In genomic region chr22:43996170-43996980, GRCh38 we compare ENCODE assay signal across 8 cellular contexts. TPM values are rescaled to one million over a fixed set of nuclear protein-coding genes. Genes with fewer than 3 reads are reported as not detected.
DNase-seq lines count a peak whose midpoint lies in the region; ATAC-seq and TF ChIP-seq lines count a peak whose summit lies in the region.

No MANE protein-coding gene starts in this region.

- H3K27ac Mint-ChIP-seq in CD4-positive, CD25-positive, alpha-beta regulatory T cell, result peak overlapping the region; percentile 89 to 95 (median 93)

- peak overlapping the region; percentile 73 for H3K27ac ChIP-seq in CD4-positive, CD25-positive, alpha-beta regulatory T cell (ENCODE audit: insufficient read depth, low read length, poor library complexity, severe bottlenecking)
- no peak overlapping the region for H3K27ac ChIP-seq in mammary epithelial cell (ENCODE audit: insufficient read depth, low read depth, low read length)

- peaks cover 18% of the 10 kb centered on the region for H3K4me1 ChIP-seq in CD4-positive, CD25-positive, alpha-beta regulatory T cell (ENCODE audit: control insufficient read depth, insufficient read depth, low read length, poor library complexity, severe bottlenecking)
- no peaks in the 10 kb centered on the region for H3K4me1 ChIP-seq in mammary epithelial cell (ENCODE audit: insufficient read depth, low read length)

- H3K79me2 ChIP-seq in mammary epithelial cell (ENCODE audit: insufficient read depth, low read length), result no peaks in the 10 kb centered on the region

- no peak for TF ChIP-seq CTCF in mammary epithelial cell (conservative IDR thresholded peaks at IDR 0.05 in 1 of 2, IDR thresholded peaks at IDR 0.05 in 1 of 2; ENCODE audit: extremely low read depth in 1 of 2, insufficient read depth in 1 of 2, low read depth in 1 of 2, low read length in 2 of 2)

- peak overlapping the region; percentile 79 for H3K4me3 ChIP-seq in CD4-positive, CD25-positive, alpha-beta regulatory T cell (ENCODE audit: low read depth, low read length)
- no peak overlapping the region for H3K4me3 ChIP-seq in mammary epithelial cell (replicated peaks in 1 of 3; ENCODE audit: insufficient read depth in 1 of 3, low read depth in 2 of 3, low read length in 3 of 3)

- ATAC-seq in CD4-positive, CD25-positive, alpha-beta regulatory T cell (ENCODE audit: low read depth in 2 of 2), result peak; percentile 73 to 80
- peak; percentile 67 for ATAC-seq in HG03432 (IDR thresholded peaks at IDR 0.05; ENCODE audit: unreplicated experiment)
- ATAC-seq in left lobe of liver, result peak; percentile 29

- peaks cover 32% of the 10 kb centered on the region for H3K36me3 Mint-ChIP-seq in CD4-positive, CD25-positive, alpha-beta regulatory T cell

- H3K27me3 Mint-ChIP-seq in CD4-positive, CD25-positive, alpha-beta regulatory T cell, result no peaks in the 10 kb centered on the region

- dilution Hi-C loops in mammary epithelial cell (cut with HindIII; ENCODE audit: low sequenced_read_pairs), result no loop called here

- H3K9ac ChIP-seq in mammary epithelial cell (ENCODE audit: insufficient read depth, low read length), result no peak overlapping the region

- H2AFZ ChIP-seq in mammary epithelial cell (ENCODE audit: low read depth, low read length), result no peak overlapping the region

- DNase-seq in CD4-positive, CD25-positive, alpha-beta regulatory T cell, result peak; percentile 47 to 84 (median 66)
- DNase-seq in activated T-helper 1 cell treated with Interleukin-2 at 50 U/mL for 16 hours (ENCODE audit: low read depth) (peak; percentile 61), left lobe of liver (ENCODE audit: low spot score) (no peak), RKO (ENCODE audit: low spot score) (no peak), mammary epithelial cell (no peak), AML-193 (lab: John Stamatoyannopoulos, UW) (no peak)
- DNase-seq in stimulated activated CD8-positive, alpha-beta memory T cell treated with anti-CD3 and anti-CD28 coated beads, Interleukin-4, amount 100 ng/mL, for 1 hour (ENCODE audit: low read depth in 2 of 2, low spot score in 1 of 2), result peak; percentile 17 to 46

- in situ Hi-C loops in mammary epithelial cell (cut with MboI; ENCODE audit: low sequenced_read_pairs in 2 of 2), result loop anchor here (10.0 kb wide), 2 partner anchors 88 to 628 kb away; no protein-coding TSS in a partner anchor

- H3K9me3 ChIP-seq in CD4-positive, CD25-positive, alpha-beta regulatory T cell (ENCODE audit: control insufficient read depth in 2 of 2, low read length in 2 of 2), result no peaks in the 10 kb centered on the region
- H3K9me3 ChIP-seq in mammary epithelial cell (replicated peaks; ENCODE audit: insufficient read depth, low read length), result no peaks in the 10 kb centered on the region

- peaks cover 27% of the 10 kb centered on the region for H3K36me3 ChIP-seq in CD4-positive, CD25-positive, alpha-beta regulatory T cell (ENCODE audit: control insufficient read depth, insufficient read depth, low read length)
- peaks cover 15% of the 10 kb centered on the region for H3K36me3 ChIP-seq in mammary epithelial cell (ENCODE audit: insufficient read depth, low read length)

- intact Hi-C loops in mammary epithelial cell (cut with micrococcal nuclease), result no loop called here

- BruUV-seq in mammary epithelial cell (replicated peaks; lab: Mats Ljungman, UMichigan), result no TSS peak

- CTCF ChIA-PET in mammary epithelial cell (lab: Charles Lee; ENCODE audit: low non-redundant PET), result no interaction called here

- no peak overlapping the region for H3K4me2 ChIP-seq in mammary epithelial cell (ENCODE audit: insufficient read depth, low read depth, low read length)

- H4K20me1 ChIP-seq in mammary epithelial cell (ENCODE audit: insufficient read depth, low read length), result no peaks in the 10 kb centered on the region

- peaks cover 10 to 36% (median 21%) of the 10 kb centered on the region in 4 donors for H3K4me1 Mint-ChIP-seq in CD4-positive, CD25-positive, alpha-beta regulatory T cell

- no peaks in the 10 kb centered on the region for H3K9me3 Mint-ChIP-seq in CD4-positive, CD25-positive, alpha-beta regulatory T cell

- no peaks in the 10 kb centered on the region for H3K27me3 ChIP-seq in CD4-positive, CD25-positive, alpha-beta regulatory T cell (ENCODE audit: control insufficient read depth, insufficient read depth, low read length)
- no peaks in the 10 kb centered on the region for H3K27me3 ChIP-seq in mammary epithelial cell (ENCODE audit: insufficient read depth, low read length)

- WGBS in mammary epithelial cell (ENCODE audit: low coverage, missing lambda C conversion rate), result 97% methylated on average over 34 of the region's 45 CpGs

- peak overlapping the region; percentile 87 to 97 (median 93) for H3K4me3 Mint-ChIP-seq in CD4-positive, CD25-positive, alpha-beta regulatory T cell

RNA-seq across cellular contexts. Expression of gene PARVB, which starts 27.7 kb away (rescaled TPM):
- total RNA-seq in CD4-positive, CD25-positive, alpha-beta regulatory T cell, result 20.6 TPM
- 10 to 100 TPM in 1 of 4 donors, 1 to 10 TPM in 3; 3.7 to 13.8 (median 5.0) TPM for polyA plus RNA-seq in CD4-positive, CD25-positive, alpha-beta regulatory T cell
- 14.3 TPM for total RNA-seq in left lobe of liver
- total RNA-seq in mammary epithelial cell, result 10 to 100 TPM; 16.2 to 26.3 TPM
- 34.3 TPM for polyA plus RNA-seq in mammary epithelial cell
- polyA minus RNA-seq in mammary epithelial cell, result 57.6 TPM

RNA-seq across cellular contexts. Expression of gene SAMM50, which starts 41.1 kb away (rescaled TPM):
- total RNA-seq in CD4-positive, CD25-positive, alpha-beta regulatory T cell, result 25.1 TPM
- 10 to 100 TPM; 75.3 to 96.4 (median 76.6) TPM for polyA plus RNA-seq in CD4-positive, CD25-positive, alpha-beta regulatory T cell
- total RNA-seq in left lobe of liver, result 23.6 TPM
- total RNA-seq in mammary epithelial cell, result 10 to 100 TPM; 49.0 to 49.2 TPM
- polyA plus RNA-seq in mammary epithelial cell, result 48.5 TPM
- 66.5 TPM for polyA minus RNA-seq in mammary epithelial cell

Comparison
In these comparisons a context has a peak if more than half of its experiments do, and no peak if none do; other contexts are left out.
1. DNase-seq: peak in CD4-positive, CD25-positive, alpha-beta regulatory T cell (3 of 3), activated T-helper 1 cell treated with Interleukin-2 at 50 U/mL for 16 hours (single experiment) and stimulated activated CD8-positive, alpha-beta memory T cell treated with anti-CD3 and anti-CD28 coated beads, Interleukin-4, amount 100 ng/mL, for 1 hour (2 of 2); none in left lobe of liver (single experiment), RKO (single experiment), mammary epithelial cell (single experiment) and AML-193 (0 of 2).
2. Peak in every context shown above with its lines, with median percentiles within 50 percentile points of each other: ATAC-seq.